8 cellular contexts compared by ENCODE assay signal in the genomic region with DNA sequence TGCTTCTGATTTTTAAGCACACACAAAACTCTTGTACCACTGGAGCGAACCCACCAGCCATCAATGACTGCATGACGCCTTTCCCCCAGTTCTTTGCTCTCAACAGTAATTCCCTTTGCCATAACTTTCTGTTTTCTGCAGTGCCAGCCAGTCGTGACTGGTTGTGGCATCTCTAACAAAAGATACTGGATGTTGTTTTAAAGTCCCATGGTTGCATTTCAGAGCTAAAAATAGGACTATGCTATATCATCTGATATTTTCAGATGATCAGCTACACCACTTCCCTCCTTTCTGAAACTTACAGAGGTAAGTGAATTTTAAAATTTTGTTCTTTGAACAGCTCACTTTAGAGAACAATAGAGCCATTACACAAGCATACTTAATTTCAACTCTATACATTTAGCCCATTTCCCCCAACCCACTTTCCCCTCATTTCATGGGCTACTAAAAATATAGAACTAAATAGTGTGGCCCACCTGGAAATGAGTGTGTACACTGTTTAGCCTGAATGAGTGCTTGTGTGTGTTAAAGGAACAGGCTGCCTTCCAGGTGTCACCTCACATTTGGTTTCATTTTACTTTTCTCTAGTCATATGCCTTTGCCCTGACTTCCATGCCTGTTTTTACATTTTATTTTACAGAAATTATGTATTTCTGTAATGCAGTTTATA.
DNase-seq lines count a peak whose midpoint lies in the region; ATAC-seq, FAIRE-seq and TF ChIP-seq lines count a peak whose summit lies in the region.

No MANE protein-coding gene starts in this region.

- H3K27ac ChIP-seq in transverse colon, result no peak overlapping the region

- ATAC-seq in GM19395 (IDR thresholded peaks at IDR 0.05; ENCODE audit: unreplicated experiment), result peak; percentile 91
- ATAC-seq in HG02973 (IDR thresholded peaks at IDR 0.05; ENCODE audit: unreplicated experiment), result peak; percentile 74

- H3K4me3 ChIP-seq in transverse colon, result no peak overlapping the region

- FAIRE-seq in GM18507 (lab: Jason Lieb, UNC), result peak; percentile 90

- DNase-seq in GM18507 (ENCODE audit: extremely low spot score, insufficient read length, low read depth), result no peak
- peak; percentile 32 for DNase-seq in NCI-H69 (lab: John Stamatoyannopoulos, UW)
- DNase-seq in transverse colon, result no peak
- no peak for DNase-seq in SKM-1 treated with dmso at 0.1 percent for 144 hours (lab: John Stamatoyannopoulos, UW; ENCODE audit: unreplicated experiment)
- no peak for DNase-seq in C1 segment of cervical spinal cord (lab: John Stamatoyannopoulos, UW)
- DNase-seq in retina, result no peak

- no peaks in the 10 kb centered on the region for H3K36me3 ChIP-seq in transverse colon

- H3K27me3 ChIP-seq in transverse colon, result no peaks in the 10 kb centered on the region

- H3K9me3 ChIP-seq in transverse colon, result no peaks in the 10 kb centered on the region

- WGBS in transverse colon (ENCODE audit: low coverage in 1 of 2), 2 donors, result 73 to 74% methylated on average over 2 to 3 of the region's 3 CpGs

- TF ChIP-seq POLR2A in transverse colon (IDR thresholded peaks at IDR 0.05), result no peak

- TF ChIP-seq EP300 in transverse colon (IDR thresholded peaks at IDR 0.05; ENCODE audit: low read depth), result no peak

- H3K4me1 ChIP-seq in transverse colon, result no peaks in the 10 kb centered on the region

- no peak for TF ChIP-seq CTCF in transverse colon (IDR thresholded peaks at IDR 0.05)

- intact Hi-C loops in transverse colon (cut with DNase I; ENCODE audit: low total_unique reads), result no loop called here

- in situ Hi-C loops in transverse colon (cut with MboI; ENCODE audit: low pct_ligation_motif_present in 1 of 4, low pct_unique_long_range_greater_than_20kb in 1 of 4, low sequenced_read_pairs in 3 of 4), result loop anchor here in 1 of 4 donors (25.0 kb wide), 1 partner anchor 206 kb away; no protein-coding TSS in a partner anchor
